Comparison of ENCODE assay signal across 8 cellular contexts in the genomic region with DNA sequence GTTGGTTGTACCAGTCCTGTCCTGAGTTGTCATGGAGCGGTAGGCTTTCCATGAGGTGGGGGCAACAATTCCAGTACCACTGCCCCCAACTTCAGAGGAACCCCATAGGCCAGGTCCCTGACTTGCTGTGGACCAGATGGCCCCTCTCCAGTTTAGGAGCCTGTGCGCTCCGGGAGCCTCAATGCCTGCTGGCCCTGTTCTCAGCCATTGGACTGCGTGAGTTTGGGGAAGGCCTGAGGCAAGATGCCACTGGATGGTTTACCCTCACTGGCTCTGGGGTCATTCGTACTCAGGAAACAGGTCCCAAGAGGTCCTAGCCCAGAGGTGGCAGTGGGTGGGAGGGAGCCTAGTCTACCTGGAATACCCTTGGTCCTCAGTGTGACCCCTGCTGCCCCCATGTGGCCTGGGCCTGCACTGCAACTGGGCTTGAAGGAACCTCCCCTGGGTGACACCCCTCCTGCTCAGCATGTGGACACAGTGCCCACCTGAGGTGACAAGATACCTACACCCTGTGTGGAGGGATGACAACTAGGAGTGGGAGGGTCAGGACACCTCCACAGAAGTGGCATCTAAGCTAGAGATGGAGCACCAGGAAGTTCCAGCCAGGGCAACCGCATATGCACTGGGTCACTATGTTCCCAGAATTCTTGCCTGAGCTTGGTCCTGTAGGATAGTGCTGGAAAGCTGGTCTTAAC. TPM values are rescaled to one million over a fixed set of nuclear protein-coding genes. Genes with fewer than 3 reads are reported as not detected.
DNase-seq lines count a peak whose midpoint lies in the region; ATAC-seq lines count a peak whose summit lies in the region.

No MANE protein-coding gene starts in this region.

- no peak overlapping the region for H3K4me3 Mint-ChIP-seq in natural killer cell treated with Interleukin-12 subunit alpha and Interleukin-12 subunit beta and Interleukin-15 and Interleukin-18, amount 100 ng/mL, for 72 hours

- peaks cover 7% of the 10 kb centered on the region for H3K36me3 Mint-ChIP-seq in natural killer cell treated with Interleukin-12 subunit alpha and Interleukin-12 subunit beta and Interleukin-15 and Interleukin-18, amount 100 ng/mL, for 72 hours

- H3K27me3 Mint-ChIP-seq in natural killer cell treated with Interleukin-12 subunit alpha and Interleukin-12 subunit beta and Interleukin-15 and Interleukin-18, amount 100 ng/mL, for 72 hours = no peaks in the 10 kb centered on the region

- H3K4me1 Mint-ChIP-seq in natural killer cell treated with Interleukin-12 subunit alpha and Interleukin-12 subunit beta and Interleukin-15 and Interleukin-18, amount 100 ng/mL, for 72 hours (ENCODE audit: low read depth in 2 of 2) = peaks cover 6 to 13% of the 10 kb centered on the region in 2 donors

- no peaks in the 10 kb centered on the region for H3K9me3 Mint-ChIP-seq in natural killer cell treated with Interleukin-12 subunit alpha and Interleukin-12 subunit beta and Interleukin-15 and Interleukin-18, amount 100 ng/mL, for 72 hours

- H3K27ac Mint-ChIP-seq in natural killer cell treated with Interleukin-12 subunit alpha and Interleukin-12 subunit beta and Interleukin-15 and Interleukin-18, amount 100 ng/mL, for 72 hours = no peak overlapping the region

- ATAC-seq in HG03159 (IDR thresholded peaks at IDR 0.05; ENCODE audit: unreplicated experiment) = peak; percentile 56
- peak; percentile 73 to 83 for ATAC-seq in natural killer cell treated with Interleukin-12 subunit alpha and Interleukin-12 subunit beta and Interleukin-15 and Interleukin-18, amount 100 ng/mL, for 72 hours

- DNase-seq in ELF-1 (ENCODE audit: low read depth, low spot score) = peak; percentile 89
- DNase-seq in NK-92 treated with Interleukin-12 subunit alpha and Interleukin-12 subunit beta, amount 100 ng/mL, for 24 hours (lab: John Stamatoyannopoulos, UW) = peak; percentile 65
- peak; percentile 79 for DNase-seq in activated CD8-positive, alpha-beta memory T cell treated with anti-CD3 and anti-CD28 coated beads, Interleukin-2, amount 50 U/mL, for 24 hours (ENCODE audit: extremely low read depth)
- DNase-seq in epidermal melanocyte (ENCODE audit: insufficient read length, low spot score) = peak; percentile 74
- peak; percentile 87 for DNase-seq in natural killer cell treated with Interleukin-12 subunit alpha and Interleukin-12 subunit beta and Interleukin-15 and Interleukin-18, amount 100 ng/mL, for 72 hours (ENCODE audit: low spot score)
- peak; percentile 81 for DNase-seq in stimulated activated naive CD4-positive, alpha-beta T cell treated with Interleukin-2 at 50 U/mL for 16 hours (lab: John Stamatoyannopoulos, UW)
- no peak for DNase-seq in OCI-M2 (lab: John Stamatoyannopoulos, UW; ENCODE audit: unreplicated experiment)

RNA-seq across cellular contexts. Expression of a gene that starts 6.0 kb away (rescaled TPM):
- 1 to 10 TPM in 1 of 2 donors, under 1 TPM in 1; 0.64 to 1.0 TPM for total RNA-seq in natural killer cell treated with Interleukin-12 subunit alpha and Interleukin-12 subunit beta and Interleukin-15 and Interleukin-18, amount 100 ng/mL, for 72 hours

RNA-seq across cellular contexts. Expression of a gene that starts 6.4 kb away (rescaled TPM):
- total RNA-seq in natural killer cell treated with Interleukin-12 subunit alpha and Interleukin-12 subunit beta and Interleukin-15 and Interleukin-18, amount 100 ng/mL, for 72 hours = 10 to 100 TPM; 16.9 to 40.2 TPM

RNA-seq across cellular contexts. Expression of a gene that starts 17.1 kb away (rescaled TPM):
- 1 to 10 TPM; 1.4 to 1.6 TPM for total RNA-seq in natural killer cell treated with Interleukin-12 subunit alpha and Interleukin-12 subunit beta and Interleukin-15 and Interleukin-18, amount 100 ng/mL, for 72 hours

RNA-seq across cellular contexts. Expression of a gene that starts 26.9 kb away (rescaled TPM):
- 100 to 1,000 TPM; 110 to 115 TPM for total RNA-seq in natural killer cell treated with Interleukin-12 subunit alpha and Interleukin-12 subunit beta and Interleukin-15 and Interleukin-18, amount 100 ng/mL, for 72 hours

RNA-seq across cellular contexts. Expression of a gene that starts 29.5 kb away (rescaled TPM):
- total RNA-seq in natural killer cell treated with Interleukin-12 subunit alpha and Interleukin-12 subunit beta and Interleukin-15 and Interleukin-18, amount 100 ng/mL, for 72 hours = 10 to 100 TPM; 12.1 to 20.1 TPM
